ENCODE assay signal across 10 cellular contexts in genomic region chr3:140216249-140216648, GRCh38.
DNase-seq lines count a peak whose midpoint lies in the region; ATAC-seq, FAIRE-seq and TF ChIP-seq lines count a peak whose summit lies in the region.
"Had no signal": no experiment of that assay in that cellular context is flagged by ENCODE, and none has a peak within 500 bp of the region (broad histone marks: within the 10 kb centered on the region; RNA-seq: fewer than 3 reads in every experiment).

No MANE protein-coding gene starts in this region.

- no peak overlapping the region for H3K4me3 Mint-ChIP-seq in natural killer cell treated with Interleukin-12 subunit alpha and Interleukin-12 subunit beta and Interleukin-15 and Interleukin-18, amount 100 ng/mL, for 72 hours
- H3K4me3 Mint-ChIP-seq: IgD-negative memory B cell had no signal

- DNase-seq in left ventricle myocardium inferior (no peak), Right ventricle myocardium inferior (ENCODE audit: missing footprints) (no peak), bronchial epithelial cell (ENCODE audit: low read depth) (peak; percentile 13), upper lobe of right lung (no peak), NCI-H1694 (lab: John Stamatoyannopoulos, UW) (no peak)
- no peak for DNase-seq in natural killer cell treated with Interleukin-12 subunit alpha and Interleukin-12 subunit beta and Interleukin-15 and Interleukin-18, amount 100 ng/mL, for 72 hours (ENCODE audit: low spot score)

- no peaks in the 10 kb centered on the region for H3K4me1 Mint-ChIP-seq in natural killer cell treated with Interleukin-12 subunit alpha and Interleukin-12 subunit beta and Interleukin-15 and Interleukin-18, amount 100 ng/mL, for 72 hours (ENCODE audit: low read depth in 2 of 2)
- H3K4me1 Mint-ChIP-seq: IgD-negative memory B cell had no signal

- H3K4me3 ChIP-seq in left ventricle myocardium inferior = no peak overlapping the region
- no peak overlapping the region for H3K4me3 ChIP-seq in bronchial epithelial cell (ENCODE audit: low read depth, low read length)
- no peak overlapping the region for H3K4me3 ChIP-seq in upper lobe of right lung

- no peak for TF ChIP-seq EP300 in Ishikawa (IDR thresholded peaks at IDR 0.05; ENCODE audit: borderline replicate concordance)

- H3K27me3 Mint-ChIP-seq in natural killer cell treated with Interleukin-12 subunit alpha and Interleukin-12 subunit beta and Interleukin-15 and Interleukin-18, amount 100 ng/mL, for 72 hours = peaks cover 4 to 28% of the 10 kb centered on the region in 2 donors

- intact Hi-C loops in left ventricle myocardium inferior (cut with micrococcal nuclease) = no loop called here
- intact Hi-C loops in Right ventricle myocardium inferior (cut with DNase I) = no loop called here
- intact Hi-C loops in upper lobe of right lung (cut with DNase I) = no loop called here

- TF ChIP-seq RAD21 in Ishikawa (IDR thresholded peaks at IDR 0.05; ENCODE audit: low read depth) = peak; percentile 20; the same call in 1 of the 2 replicates

- H3K36me3 ChIP-seq in left ventricle myocardium inferior (no peaks in the 10 kb centered on the region), bronchial epithelial cell (ENCODE audit: control insufficient read depth, insufficient read depth, low read length) (no peaks in the 10 kb centered on the region), upper lobe of right lung (no peaks in the 10 kb centered on the region)

- H3K27ac ChIP-seq in left ventricle myocardium inferior (replicated peaks) (no peak overlapping the region), upper lobe of right lung (no peak overlapping the region)

- TF ChIP-seq CTCF in left ventricle myocardium inferior (IDR thresholded peaks at IDR 0.05; ENCODE audit: borderline replicate concordance) (peak; percentile 64), bronchial epithelial cell (IDR thresholded peaks at IDR 0.05; ENCODE audit: insufficient read depth, low read length, severe bottlenecking) (peak; percentile 72), upper lobe of right lung (IDR thresholded peaks at IDR 0.05) (peak; percentile 40)

- no peaks in the 10 kb centered on the region for H3K27me3 ChIP-seq in left ventricle myocardium inferior (ENCODE audit: low read depth)
- H3K27me3 ChIP-seq in bronchial epithelial cell (ENCODE audit: control insufficient read depth, insufficient read depth, low read length) = no peaks in the 10 kb centered on the region
- no peaks in the 10 kb centered on the region for H3K27me3 ChIP-seq in upper lobe of right lung

- no peak overlapping the region for H3K27ac Mint-ChIP-seq in natural killer cell treated with Interleukin-12 subunit alpha and Interleukin-12 subunit beta and Interleukin-15 and Interleukin-18, amount 100 ng/mL, for 72 hours
- H3K27ac Mint-ChIP-seq: IgD-negative memory B cell had no signal

- no peaks in the 10 kb centered on the region for H3K9me3 Mint-ChIP-seq in natural killer cell treated with Interleukin-12 subunit alpha and Interleukin-12 subunit beta and Interleukin-15 and Interleukin-18, amount 100 ng/mL, for 72 hours

- ATAC-seq in Right ventricle myocardium inferior = no peak
- ATAC-seq in upper lobe of right lung = peak; percentile 47
- no peak for ATAC-seq in HG03432 (IDR thresholded peaks at IDR 0.05; ENCODE audit: unreplicated experiment)
- ATAC-seq in natural killer cell treated with Interleukin-12 subunit alpha and Interleukin-12 subunit beta and Interleukin-15 and Interleukin-18, amount 100 ng/mL, for 72 hours = no peak

- H3K36me3 Mint-ChIP-seq in natural killer cell treated with Interleukin-12 subunit alpha and Interleukin-12 subunit beta and Interleukin-15 and Interleukin-18, amount 100 ng/mL, for 72 hours = no peaks in the 10 kb centered on the region
- H3K36me3 Mint-ChIP-seq: IgD-negative memory B cell had no signal

- H3K9me3 ChIP-seq in left ventricle myocardium inferior (replicated peaks) (no peaks in the 10 kb centered on the region), upper lobe of right lung (no peaks in the 10 kb centered on the region)

- H3K4me1 ChIP-seq in left ventricle myocardium inferior (peaks cover 7% of the 10 kb centered on the region), upper lobe of right lung (no peaks in the 10 kb centered on the region)

- no peak for FAIRE-seq in bronchial epithelial cell (lab: Jason Lieb, UNC)
- FAIRE-seq: islet of Langerhans had no signal

TF ChIP-seq in Ishikawa, 13 proteins besides CTCF, POLR2A, EP300 and RAD21:
- TF ChIP-seq YY1 (IDR thresholded peaks at IDR 0.05; ENCODE audit: low read depth) (no peak), CEBPB (IDR thresholded peaks at IDR 0.05) (no peak), CREB1 (IDR thresholded peaks at IDR 0.05; ENCODE audit: low read depth) (no peak), REST (IDR thresholded peaks at IDR 0.05; ENCODE audit: low read depth) (no peak), TAF1 (IDR thresholded peaks at IDR 0.05; ENCODE audit: low read depth) (no peak), MAX (IDR thresholded peaks at IDR 0.05) (no peak), FOXM1 (IDR thresholded peaks at IDR 0.05; ENCODE audit: borderline replicate concordance, low read depth) (no peak), USF1 (IDR thresholded peaks at IDR 0.05) (no peak), ZBTB7A (IDR thresholded peaks at IDR 0.05; ENCODE audit: low read depth) (no peak), TEAD4 (IDR thresholded peaks at IDR 0.05) (no peak), TCF12 (IDR thresholded peaks at IDR 0.05; ENCODE audit: low read depth) (no peak), NFIC (IDR thresholded peaks at IDR 0.05) (no peak), EGR1 (IDR thresholded peaks at IDR 0.05) (no peak)
